24 cellular contexts compared by ENCODE assay signal in the genomic region with DNA sequence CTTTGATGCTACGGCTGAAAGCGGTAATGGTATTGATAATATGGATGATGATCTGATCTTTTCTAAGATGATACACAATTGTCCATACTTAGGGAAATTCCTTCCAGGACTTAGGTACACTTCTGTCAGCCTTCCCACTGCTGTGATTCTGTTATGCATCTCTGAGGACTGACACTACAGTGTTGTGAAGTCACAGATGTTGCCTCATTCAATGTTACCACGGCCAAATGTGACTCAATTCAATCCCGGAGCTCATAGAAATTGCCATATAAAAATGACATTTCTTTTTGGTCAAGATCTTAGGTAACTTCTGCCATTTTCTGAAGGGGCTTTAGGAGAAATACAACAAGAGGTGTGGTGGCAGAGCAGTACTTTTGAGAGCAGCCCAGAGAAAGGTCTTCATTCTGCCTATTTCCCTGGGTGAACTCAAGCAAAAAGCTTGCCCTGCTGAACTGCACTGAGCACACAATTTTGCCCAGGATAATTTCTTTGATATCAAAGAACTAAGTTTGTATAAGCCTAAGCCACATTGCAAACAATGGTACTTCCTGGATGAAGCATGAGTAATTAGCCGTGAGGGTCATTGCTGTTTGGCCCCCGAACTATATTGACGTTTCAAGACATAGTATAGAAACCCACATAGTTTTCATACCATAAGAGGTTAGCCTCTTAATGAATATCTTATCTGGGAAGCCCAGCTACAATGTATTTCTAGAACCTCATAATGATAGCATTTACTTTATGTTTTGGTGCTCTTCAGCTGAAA.
DNase-seq lines count a peak whose midpoint lies in the region; ATAC-seq and TF ChIP-seq lines count a peak whose summit lies in the region.
"Had no signal": no experiment of that assay in that cellular context is flagged by ENCODE, and none has a peak within 500 bp of the region (broad histone marks: within the 10 kb centered on the region; RNA-seq: fewer than 3 reads in every experiment).

No MANE protein-coding gene starts in this region.

- H3K27ac ChIP-seq in uterus (peak overlapping the region; percentile 64 to 65), colonic mucosa (no peak overlapping the region)
- H3K27ac ChIP-seq: 22Rv1, foreskin keratinocyte had no signal

- TF ChIP-seq POLR2A in uterus (IDR thresholded peaks at IDR 0.05) = no peak

- TF ChIP-seq CTCF in fibroblast of villous mesenchyme (IDR thresholded peaks at IDR 0.05; ENCODE audit: insufficient read depth, low read depth, low read length) = no peak
- TF ChIP-seq CTCF in uterus (IDR thresholded peaks at IDR 0.05) = no peak
- no peak for TF ChIP-seq CTCF in colonic mucosa (IDR thresholded peaks at IDR 0.05)

- no peaks in the 10 kb centered on the region for H3K36me3 ChIP-seq in uterus
- no peaks in the 10 kb centered on the region for H3K36me3 ChIP-seq in colonic mucosa

- ATAC-seq in GM19467 (IDR thresholded peaks at IDR 0.05; ENCODE audit: unreplicated experiment) = no peak
- ATAC-seq: effector memory CD8-positive, alpha-beta T cell; foreskin keratinocyte; GM12878; natural killer cell treated with Interleukin-12 subunit alpha and Interleukin-12 subunit beta and Interleukin-15 and Interleukin-18, amount 100 ng/mL, for 72 hours had no signal

- H3K9ac ChIP-seq in colonic mucosa (ENCODE audit: low read depth in 2 of 2, low read length in 2 of 2) = no peak overlapping the region

- peaks cover 0 to 7% of the 10 kb centered on the region in 2 donors for H3K4me1 ChIP-seq in uterus
- no peaks in the 10 kb centered on the region for H3K4me1 ChIP-seq in colonic mucosa

- intact Hi-C loops in uterus (cut with DNase I; ENCODE audit: low total_unique reads) = no loop called here
- intact Hi-C loops in colonic mucosa (cut with DNase I) = no loop called here

- DNase-seq in NCI-H146 (lab: John Stamatoyannopoulos, UW) (peak; percentile 40), NCI-H146 treated with DMSO at 0.1 percent for 48 hours (lab: John Stamatoyannopoulos, UW; ENCODE audit: unreplicated experiment) (no peak), amniotic epithelial cell (ENCODE audit: low read depth) (peak; percentile 38), fibroblast of villous mesenchyme (ENCODE audit: low read depth) (peak; percentile 81), uterus (peak in 1 of 2 donors; percentile 59), colonic mucosa (no peak), NCI-H2029 (lab: John Stamatoyannopoulos, UW) (no peak)
- DNase-seq: activated CD4-positive, alpha-beta T cell treated with anti-CD3 and anti-CD28 coated beads, Interleukin-2, amount 50 U/mL, for 1 hour; activated gamma-delta T cell; C1 segment of cervical spinal cord; DMS 273 treated with DMSO at 0.1 percent for 48 hours; effector memory CD8-positive, alpha-beta T cell; foreskin keratinocyte; KBM-7; NCI-H1092; NCI-H2107; NCI-H524; posterior cingulate gyrus; Right ventricle myocardium superior; stimulated activated CD4-positive, alpha-beta T cell treated with anti-CD3 and anti-CD28 coated beads, Interleukin-4, amount 100 ng/mL, for 24 hours had no signal

- H3K9me3 ChIP-seq in uterus (no peaks in the 10 kb centered on the region), colonic mucosa (no peaks in the 10 kb centered on the region)

- no peak overlapping the region for H3K4me3 ChIP-seq in fibroblast of villous mesenchyme (ENCODE audit: low read depth, low read length)
- no peak overlapping the region for H3K4me3 ChIP-seq in uterus
- no peak overlapping the region for H3K4me3 ChIP-seq in colonic mucosa
- H3K4me3 ChIP-seq: GM12878 had no signal

- H3K27me3 ChIP-seq in uterus = no peaks in the 10 kb centered on the region
- no peaks in the 10 kb centered on the region for H3K27me3 ChIP-seq in colonic mucosa
- H3K27me3 ChIP-seq: foreskin keratinocyte had no signal

Comparison
In these comparisons a context has a peak if more than half of its experiments do, and no peak if none do; other contexts are left out.
1. DNase-seq: peak in NCI-H146 (single experiment), amniotic epithelial cell (single experiment) and fibroblast of villous mesenchyme (single experiment); none in NCI-H146 treated with DMSO at 0.1 percent for 48 hours (single experiment), colonic mucosa (single experiment) and NCI-H2029 (single experiment).